Comparison of ENCODE assay signal across 22 cellular contexts in the genomic region with DNA sequence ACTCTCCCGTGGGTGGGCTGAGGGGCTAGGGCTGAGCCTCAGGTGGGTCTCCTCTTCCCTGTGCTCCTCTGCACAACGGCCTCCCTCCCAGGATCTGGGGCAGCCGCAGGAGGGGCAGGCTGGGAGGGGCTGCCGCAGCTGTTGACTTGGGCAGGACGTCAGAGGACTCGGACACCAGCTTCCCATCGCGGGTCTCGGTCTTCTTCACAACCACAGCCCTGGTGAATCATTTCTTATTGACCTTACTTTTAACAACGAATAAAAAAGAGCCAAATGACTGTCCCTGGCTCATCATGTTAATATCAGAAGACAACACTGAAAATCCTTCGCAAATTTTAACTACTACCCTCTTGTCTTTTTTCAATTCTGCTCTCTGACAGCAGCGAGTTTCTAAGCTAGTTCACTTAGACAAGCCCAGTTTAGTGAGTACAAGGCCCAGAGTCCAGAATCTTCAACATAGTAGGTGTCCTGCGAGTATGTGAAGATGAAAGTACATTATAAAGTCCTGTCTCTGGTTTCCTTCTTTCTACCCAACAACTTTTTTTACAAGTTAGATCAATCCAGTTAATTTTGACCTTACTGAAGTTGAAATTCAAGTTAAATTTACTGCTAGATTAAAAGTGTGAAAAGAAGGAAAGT. TPM values are rescaled to one million over a fixed set of nuclear protein-coding genes. Genes with fewer than 3 reads are reported as not detected.
DNase-seq lines count a peak whose midpoint lies in the region; ATAC-seq, FAIRE-seq and TF ChIP-seq lines count a peak whose summit lies in the region.
"Had no signal": no experiment of that assay in that cellular context is flagged by ENCODE, and none has a peak within 500 bp of the region (broad histone marks: within the 10 kb centered on the region; RNA-seq: fewer than 3 reads in every experiment).

No MANE protein-coding gene starts in this region.

- CTCF ChIA-PET in HCT116 (lab: Charles Lee): interaction anchor here (1.3 to 1.7 kb wide), 2 partner anchors 116 to 125 kb away, joined by 3 to 5 read pairs; no protein-coding TSS in a partner anchor

- no peak for DNase-seq in HCT116 (ENCODE audit: low read depth, low spot score)
- DNase-seq in right atrium auricular region (ENCODE audit: low spot score): no peak
- DNase-seq in putamen (ENCODE audit: low spot score): peak; percentile 73
- no peak for DNase-seq in H4 (ENCODE audit: low spot score)
- DNase-seq in activated T-cell treated with anti-CD3 and anti-CD28 coated beads for 4 hours: no peak
- DNase-seq in iPS-NIHi11 (ENCODE audit: low spot score): no peak
- no peak for DNase-seq in HTR-8/SVneo (ENCODE audit: insufficient read length, low spot score)
- DNase-seq: activated naive CD4-positive, alpha-beta T cell; DMS 273 treated with DMSO at 0.1 percent for 48 hours; kidney; mesenchymal stem cell; natural killer cell; NCI-H187; NCI-H446; SIG-M5; T-helper 1 cell had no signal

- no peaks in the 10 kb centered on the region for H3K79me2 ChIP-seq in HCT116 (ENCODE audit: insufficient read depth, low read length)
- H3K79me2 ChIP-seq: hepatocyte had no signal

- no peaks in the 10 kb centered on the region for H3K9me2 ChIP-seq in HCT116 (ENCODE audit: insufficient read depth)

- H4K20me1 ChIP-seq in HCT116 (ENCODE audit: insufficient read depth): no peaks in the 10 kb centered on the region

- no peak for TF ChIP-seq RAD21 in HCT116 (IDR thresholded peaks at IDR 0.05; ENCODE audit: low read depth)

- no peak for TF ChIP-seq POLR2A in HCT116 (IDR thresholded peaks at IDR 0.05; ENCODE audit: borderline replicate concordance, extremely low read depth, insufficient read depth, insufficient read length)

- H3K4me1 ChIP-seq in HCT116 (ENCODE audit: control insufficient read depth in 1 of 2, insufficient read depth in 2 of 2, low read length in 2 of 2): peaks cover 13 to 21% of the 10 kb centered on the region in 2 experiments
- peaks cover 0 to 3% of the 10 kb centered on the region in 2 donors for H3K4me1 ChIP-seq in right atrium auricular region
- H3K4me1 ChIP-seq: prostate gland had no signal

- H3K4me3 ChIP-seq in HCT116 (replicated peaks in 1 of 2; ENCODE audit: low read depth in 1 of 2, low read length in 2 of 2) (peak overlapping the region; percentile 26 to 47), right atrium auricular region (no peak overlapping the region)
- H3K4me3 ChIP-seq: hepatocyte, prostate gland, thoracic aorta had no signal

- no peaks in the 10 kb centered on the region for H3K9me3 ChIP-seq in HCT116 (ENCODE audit: control insufficient read depth in 1 of 2, insufficient read depth in 1 of 2, low read depth in 1 of 2, low read length in 2 of 2)
- H3K9me3 ChIP-seq in right atrium auricular region: no peaks in the 10 kb centered on the region
- H3K9me3 ChIP-seq: prostate gland, thoracic aorta had no signal

- peak overlapping the region; percentile 66 for H3K4me2 ChIP-seq in HCT116 (ENCODE audit: low read length)
- H3K4me2 ChIP-seq: hepatocyte had no signal

- peak overlapping the region; percentile 100 for H2AFZ ChIP-seq in HCT116 (ENCODE audit: low read depth, low read length, poor library complexity, severe bottlenecking)
- H2AFZ ChIP-seq: hepatocyte had no signal

- ATAC-seq in HCT116: peak; percentile 32; the same call in 1 of the 2 replicates
- ATAC-seq: natural killer cell had no signal

- 0 out of 2 replicates have a peak overlapping the region, but pooled peaks have one; percentile 7 for H3K9ac ChIP-seq in HCT116 (ENCODE audit: low read length)

- H3K36me3 ChIP-seq in HCT116 (ENCODE audit: control insufficient read depth in 1 of 2, insufficient read depth in 2 of 2, low read length in 2 of 2) (no peaks in the 10 kb centered on the region), right atrium auricular region (no peaks in the 10 kb centered on the region)
- H3K36me3 ChIP-seq: prostate gland, thoracic aorta had no signal

- TF ChIP-seq CTCF in HCT116 (IDR thresholded peaks at IDR 0.05 in 2 of 3, conservative IDR thresholded peaks at IDR 0.05 in 1 of 3; ENCODE audit: borderline replicate concordance in 1 of 3, insufficient read depth in 1 of 3, low read depth in 2 of 3, low read length in 2 of 3) (no peak), right atrium auricular region (IDR thresholded peaks at IDR 0.05) (no peak)

- no TSS peak for BruUV-seq in HCT116 (replicated peaks; lab: Mats Ljungman, UMichigan)

- FAIRE-seq in HTR-8/SVneo (lab: Jason Lieb, UNC): no peak
- FAIRE-seq: astrocyte, kidney had no signal

- no peaks in the 10 kb centered on the region for H3K27me3 ChIP-seq in HCT116 (ENCODE audit: insufficient read depth, low read length)
- no peaks in the 10 kb centered on the region for H3K27me3 ChIP-seq in right atrium auricular region
- H3K27me3 ChIP-seq: hepatocyte had no signal

- H3K27ac ChIP-seq in HCT116 (ENCODE audit: low read depth, low read length): no peak overlapping the region
- peak overlapping the region; percentile 90 for H3K27ac ChIP-seq in angular gyrus (ENCODE audit: low read depth, low read length)
- peak overlapping the region; percentile 15 to 54 for H3K27ac ChIP-seq in right atrium auricular region
- H3K27ac ChIP-seq: hepatocyte, HL-60, prostate gland, thoracic aorta had no signal

- intact Hi-C loops in HCT116 (cut with micrococcal nuclease): no loop called here

- RAD21 ChIA-PET in HCT116 (lab: Charles Lee; ENCODE audit: low non-redundant PET in 1 of 2, low total read pairs in 2 of 2, uncharacterized antibody in 2 of 2, unreplicated experiment in 2 of 2): interaction anchor here in 1 of 2 experiments (1.1 kb wide), 1 partner anchor 116 kb away, joined by 3 read pairs; no protein-coding TSS in a partner anchor

- POLR2A ChIA-PET in HCT116 (lab: Charles Lee): interaction anchor here (1.1 kb wide), 1 partner anchor 17 kb away, joined by 3 read pairs; no protein-coding TSS in a partner anchor

TF ChIP-seq in HCT116, 20 proteins besides CTCF, POLR2A, EP300 and RAD21:
- TF ChIP-seq TCF7L2 (IDR thresholded peaks at IDR 0.05; ENCODE audit: borderline replicate concordance, extremely low read depth, insufficient read depth, insufficient read length): no peak
- no peak for TF ChIP-seq CEBPB (IDR thresholded peaks at IDR 0.05; ENCODE audit: low read depth)
- no peak for TF ChIP-seq EZH2 (IDR thresholded peaks at IDR 0.05)
- no peak for TF ChIP-seq YY1 (IDR thresholded peaks at IDR 0.05; ENCODE audit: extremely low read depth, insufficient replicate concordance, low read depth, low read length)
- no peak for TF ChIP-seq EZH2phosphoT487 (IDR thresholded peaks at IDR 0.05; ENCODE audit: borderline replicate concordance)

RNA-seq across cellular contexts. Expression of a gene that starts 32.4 kb away (rescaled TPM):
- total RNA-seq in HCT116 (2021; ENCODE audit: unreplicated experiment) (0.32 TPM), right atrium auricular region (10 to 100 TPM; 20.3 to 23.8 TPM)
- 0.08 TPM in 1 of 2 replicates, not detected in the other for polyA plus RNA-seq in HCT116 (2012)
- total RNA-seq in H4 (2014; rRNA removed; shearing (Covaris generic)): 0.02 TPM in 1 of 2 replicates, not detected in the other
- total RNA-seq: natural killer cell had no signal

Comparison
In these comparisons a context has a peak if more than half of its experiments do, and no peak if none do; other contexts are left out.
1. H3K4me3 ChIP-seq: peak in HCT116 (2 of 2); none in right atrium auricular region (0 of 2).
2. RNA of a gene that starts 32.4 kb away (total RNA-seq): 20.3 to 23.8 TPM in right atrium auricular region; 0.32 TPM in HCT116 (single experiment) and 0.02 TPM in H4; every median in the first group is over 10 times any median in the second.